In genomic region chr5:13354611-13355010, GRCh38 we compare ENCODE assay signal across 15 cellular contexts.
"Had no signal": no experiment of that assay in that cellular context is flagged by ENCODE, and none has a peak within 500 bp of the region (broad histone marks: within the 10 kb centered on the region; RNA-seq: fewer than 3 reads in every experiment).

No MANE protein-coding gene starts in this region.

- H3K9me3 Mint-ChIP-seq: activated naive CD4-positive, alpha-beta T cell treated with anti-CD3 and anti-CD28 coated beads, Interleukin-2, amount 50 U/mL, for 24 hours; nephron progenitor cell had no signal

- H3K4me1 ChIP-seq: heart left ventricle, left lung, psoas muscle, sigmoid colon, upper lobe of left lung had no signal

- H3K36me3 Mint-ChIP-seq: activated naive CD4-positive, alpha-beta T cell treated with anti-CD3 and anti-CD28 coated beads, Interleukin-2, amount 50 U/mL, for 24 hours had no signal

- H3K27ac ChIP-seq: dorsolateral prefrontal cortex, foreskin keratinocyte, heart left ventricle, left lung, psoas muscle, sigmoid colon, upper lobe of left lung had no signal

- ATAC-seq: activated CD4-positive, CD25-positive, alpha-beta regulatory T cell treated with anti-CD3 and anti-CD28 coated beads, Interleukin-2, amount 50 U/mL, for 24 hours; esophagus mucosa; foreskin keratinocyte; heart left ventricle; left lung; psoas muscle had no signal

- DNase-seq: dorsolateral prefrontal cortex; foreskin keratinocyte; heart left ventricle; left lung; mesendoderm; nephron progenitor cell; psoas muscle; sigmoid colon; stimulated activated CD4-positive, alpha-beta T cell treated with anti-CD3 and anti-CD28 coated beads, Interleukin-2, amount 100 ng/mL, for 24 hours; stimulated activated naive CD4-positive, alpha-beta T cell; upper lobe of left lung had no signal

- H3K27ac Mint-ChIP-seq: activated naive CD4-positive, alpha-beta T cell treated with anti-CD3 and anti-CD28 coated beads, Interleukin-2, amount 50 U/mL, for 24 hours; nephron progenitor cell; T-helper 2 cell treated with Interferon-gamma antibody and Interleukin-4, amounts not matched to agents 5 μg/mL and 100 μg/mL, for 36 hours had no signal

- H3K9me3 ChIP-seq: psoas muscle, upper lobe of left lung had no signal

- H3K4me3 Mint-ChIP-seq: activated naive CD4-positive, alpha-beta T cell treated with anti-CD3 and anti-CD28 coated beads, Interleukin-2, amount 50 U/mL, for 24 hours; nephron progenitor cell; T-helper 2 cell treated with Interferon-gamma antibody and Interleukin-4, amounts not matched to agents 5 μg/mL and 100 μg/mL, for 36 hours had no signal

- H3K27me3 ChIP-seq: dorsolateral prefrontal cortex, foreskin keratinocyte, heart left ventricle, left lung, sigmoid colon, upper lobe of left lung had no signal

- H3K27me3 Mint-ChIP-seq: activated naive CD4-positive, alpha-beta T cell treated with anti-CD3 and anti-CD28 coated beads, Interleukin-2, amount 50 U/mL, for 24 hours had no signal

- H3K4me3 ChIP-seq: dorsolateral prefrontal cortex, heart left ventricle, left lung, psoas muscle, sigmoid colon, upper lobe of left lung had no signal

- H3K36me3 ChIP-seq: heart left ventricle, left lung, sigmoid colon, upper lobe of left lung had no signal

- H3K4me1 Mint-ChIP-seq: activated naive CD4-positive, alpha-beta T cell treated with anti-CD3 and anti-CD28 coated beads, Interleukin-2, amount 50 U/mL, for 24 hours; nephron progenitor cell had no signal
